ENCODE assay signal across 1 cellular context in the genomic region with DNA sequence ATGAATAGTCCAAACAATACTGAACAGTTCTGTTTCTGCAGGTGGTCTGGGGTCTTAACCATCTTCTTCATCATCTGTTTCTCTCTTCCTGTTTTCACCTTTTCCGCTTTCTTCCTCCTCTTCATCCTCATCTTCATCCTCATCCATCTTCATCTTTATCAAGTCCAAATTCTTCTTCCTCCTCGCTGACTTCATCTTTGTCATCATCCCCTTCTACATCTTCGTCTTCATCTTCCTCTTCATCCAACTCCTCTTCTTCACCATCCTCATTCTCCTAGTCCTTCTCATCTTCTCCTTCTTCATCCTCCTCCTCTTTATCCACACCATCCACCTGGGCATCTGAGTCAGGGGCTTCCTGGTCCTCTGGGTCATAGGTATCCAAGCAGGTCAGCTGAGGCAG.
TF ChIP-seq lines count a peak whose summit lies in the region.

No MANE protein-coding gene starts in this region.

TF ChIP-seq in HCT116, 20 proteins besides CTCF, POLR2A, EP300 and RAD21 (continued from another document):
- TF ChIP-seq REST (IDR thresholded peaks at IDR 0.05; ENCODE audit: low read depth) (no peak), ZFX (IDR thresholded peaks at IDR 0.05) (no peak), FOSL1 (IDR thresholded peaks at IDR 0.05; ENCODE audit: low read depth) (no peak), SRF (IDR thresholded peaks at IDR 0.05; ENCODE audit: low read depth) (no peak), POLR2AphosphoS5 (IDR thresholded peaks at IDR 0.05; ENCODE audit: low read depth, low read length) (no peak), YY1 (IDR thresholded peaks at IDR 0.05; ENCODE audit: extremely low read depth, insufficient replicate concordance, low read depth, low read length) (no peak), TCF7L2 (IDR thresholded peaks at IDR 0.05; ENCODE audit: borderline replicate concordance, extremely low read depth, insufficient read depth, insufficient read length) (no peak), CEBPB (IDR thresholded peaks at IDR 0.05; ENCODE audit: low read depth) (no peak), EZH2phosphoT487 (IDR thresholded peaks at IDR 0.05; ENCODE audit: borderline replicate concordance) (no peak), ATF3 (IDR thresholded peaks at IDR 0.05) (no peak), EGR1 (IDR thresholded peaks at IDR 0.05; ENCODE audit: low read depth) (no peak), JUND (IDR thresholded peaks at IDR 0.05) (no peak), SIN3A (IDR thresholded peaks at IDR 0.05; ENCODE audit: low read depth) (no peak)
- TF ChIP-seq, protein P1, sequence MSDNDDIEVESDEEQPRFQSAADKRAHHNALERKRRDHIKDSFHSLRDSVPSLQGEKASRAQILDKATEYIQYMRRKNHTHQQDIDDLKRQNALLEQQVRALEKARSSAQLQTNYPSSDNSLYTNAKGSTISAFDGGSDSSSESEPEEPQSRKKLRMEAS (IDR thresholded peaks at IDR 0.05) = no peak
